24 cellular contexts compared by ENCODE assay signal in the genomic region with DNA sequence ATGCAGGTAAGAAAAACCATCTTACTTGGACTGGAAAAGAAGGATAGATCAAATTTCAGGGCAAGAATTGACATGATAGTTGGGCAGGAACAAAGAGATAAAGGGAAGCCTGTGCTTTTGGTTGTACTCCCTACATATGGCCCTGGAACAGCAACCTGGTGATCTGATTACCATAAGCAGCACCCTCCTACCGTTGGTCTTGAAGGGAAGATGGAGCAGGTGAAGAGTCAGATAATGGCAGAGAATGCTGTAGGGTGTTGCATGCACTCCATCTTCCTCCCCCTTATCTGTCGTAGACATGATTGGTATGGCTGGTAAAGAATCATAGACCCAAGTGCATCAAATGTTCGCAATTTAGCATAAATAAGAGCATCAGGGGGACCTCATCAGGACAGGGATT. TPM values are rescaled to one million over a fixed set of nuclear protein-coding genes. Genes with fewer than 3 reads are reported as not detected.
"Had no signal": no experiment of that assay in that cellular context is flagged by ENCODE, and none has a peak within 500 bp of the region (broad histone marks: within the 10 kb centered on the region; RNA-seq: fewer than 3 reads in every experiment).

No MANE protein-coding gene starts in this region.

- H3K9me3 ChIP-seq: ascending aorta, body of pancreas, Peyer's patch had no signal

- H3K4me1 ChIP-seq: ascending aorta, Peyer's patch had no signal

- ATAC-seq: activated naive CD4-positive, alpha-beta T cell treated with anti-CD3 and anti-CD28 coated beads, Interleukin-2, amount 50 U/mL, for 72 hours; activated naive CD8-positive, alpha-beta T cell treated with anti-CD3 and anti-CD28 coated beads, Interleukin-2, amount 50 U/mL, for 24 hours; activated T-cell treated with anti-CD3 and anti-CD28 coated beads, Interleukin-2, amount 50 U/mL, for 4 hours; body of pancreas had no signal

- H3K4me3 ChIP-seq: ascending aorta, body of pancreas, Peyer's patch had no signal

- DNase-seq: activated CD4-positive, alpha-beta memory T cell treated with anti-CD3 and anti-CD28 coated beads for 36 hours; activated CD4-positive, alpha-beta T cell treated with anti-CD3 and anti-CD28 coated beads for 48 hours; activated CD4-positive, CD25-positive, alpha-beta regulatory T cell treated with anti-CD3 and anti-CD28 coated beads, Interleukin-2, amount 50 U/mL, for 72 hours; activated CD8-positive, alpha-beta memory T cell treated with anti-CD3 and anti-CD28 coated beads for 24 hours; activated effector memory CD4-positive, alpha-beta T cell treated with anti-CD3 and anti-CD28 coated beads, Interleukin-2, amount 50 U/mL, for 16 hours; activated naive CD4-positive, alpha-beta T cell treated with Interleukin-2 at 50 U/mL for 16 hours; activated naive CD8-positive, alpha-beta T cell treated with anti-CD3 and anti-CD28 coated beads, Interleukin-2, amount 50 U/mL, for 24 hours; activated T-cell treated with anti-CD3 and anti-CD28 coated beads, Interleukin-2, amount 50 U/mL, for 4 hours; amniotic stem cell; body of pancreas; Kasumi-1; NCI-H1048; NCI-H146; NCI-H187 treated with DMSO at 0.1 percent for 48 hours; NCI-H2081 treated with DMSO at 0.1 percent for 48 hours; NCI-H510A treated with DMSO at 0.1 percent for 48 hours; Peyer's patch; SHP77; T-helper 9 cell had no signal

- H3K36me3 ChIP-seq: ascending aorta, Peyer's patch had no signal

- H3K27me3 ChIP-seq: ascending aorta, body of pancreas, Peyer's patch had no signal

- H3K27ac ChIP-seq: ascending aorta, body of pancreas, Peyer's patch, RWPE1 had no signal

RNA-seq across cellular contexts. Expression of a gene that starts 4.7 kb away (rescaled TPM):
- total RNA-seq: ascending aorta, body of pancreas, M059J, SK-MEL-5 had no signal
